ENCODE assay signal across 1 cellular context in genomic region chr7:155545348-155545747, GRCh38.
TF ChIP-seq lines count a peak whose summit lies in the region.

No MANE protein-coding gene starts in this region.

TF ChIP-seq in WTC11, 78 proteins besides CTCF, POLR2A, EP300 and RAD21 (continued from another document):
- TF ChIP-seq ZNF512 (CRISPR knock-in tag; IDR thresholded peaks at IDR 0.05; ENCODE audit: borderline replicate concordance) (no peak), PRRX2 (CRISPR knock-in tag; IDR thresholded peaks at IDR 0.05) (no peak), ERG (CRISPR knock-in tag; IDR thresholded peaks at IDR 0.05) (no peak)
